In genomic region chr3:166697495-166697894, GRCh38 we compare ENCODE assay signal across 36 cellular contexts.
"Had no signal": no experiment of that assay in that cellular context is flagged by ENCODE, and none has a peak within 500 bp of the region (broad histone marks: within the 10 kb centered on the region; RNA-seq: fewer than 3 reads in every experiment).

No MANE protein-coding gene starts in this region.

- H3K9me3 ChIP-seq: MG63 had no signal

- DNase-seq: Karpas-422, Kasumi-1, MG63, MM.1S, MV-4-11, NCI-H1048, NCI-H1092, NCI-H1092 treated with DMSO at 0.1 percent for 48 hours, NCI-H1105, NCI-H1105 treated with DMSO at 0.1 percent for 48 hours, NCI-H1417, NCI-H1417 treated with DMSO at 0.1 percent for 48 hours, NCI-H1436, NCI-H1436 treated with DMSO at 0.1 percent for 48 hours, NCI-H146, NCI-H1694, NCI-H1694 treated with DMSO at 0.1 percent for 48 hours, NCI-H187, NCI-H187 treated with DMSO at 0.1 percent for 48 hours, NCI-H1930, NCI-H2029, NCI-H2029 treated with DMSO at 0.1 percent for 48 hours, NCI-H2081, NCI-H2081 treated with DMSO at 0.1 percent for 48 hours, NCI-H2107, NCI-H2171, NCI-H2171 treated with DMSO at 0.1 percent for 48 hours, NCI-H2227 treated with DMSO at 0.1 percent for 48 hours, NCI-H226, NCI-H345, NCI-H446, NCI-H446 treated with DMSO at 0.1 percent for 48 hours, NCI-H510A, NCI-H510A treated with DMSO at 0.1 percent for 48 hours, NCI-H524, NCI-H524 treated with DMSO at 0.1 percent for 48 hours had no signal

- H3K4me3 ChIP-seq: MG63 had no signal

- H3K36me3 ChIP-seq: MG63 had no signal

- H3K27me3 ChIP-seq: MG63 had no signal
